Comparison of ENCODE assay signal across 13 cellular contexts in the genomic region with DNA sequence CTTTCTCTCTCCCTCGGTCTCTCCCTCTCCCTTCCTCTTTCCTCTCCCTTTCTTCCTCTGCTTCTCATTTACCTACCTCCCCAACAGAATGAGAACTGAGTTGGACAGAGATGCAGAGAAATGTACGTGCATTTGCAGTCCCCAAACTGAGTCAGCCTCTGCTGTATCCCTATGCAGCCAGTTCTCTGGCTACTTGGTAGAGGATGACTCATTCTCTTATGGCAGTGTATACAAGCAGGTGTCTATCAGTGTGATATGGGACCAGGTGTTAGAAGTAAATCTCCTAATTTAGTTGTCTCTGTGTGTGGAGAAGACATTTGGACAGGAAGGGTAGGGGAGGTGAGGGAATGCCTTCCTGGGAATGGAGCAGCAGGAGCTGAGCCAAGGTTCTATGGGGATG.
"Had no signal": no experiment of that assay in that cellular context is flagged by ENCODE, and none has a peak within 500 bp of the region (broad histone marks: within the 10 kb centered on the region; RNA-seq: fewer than 3 reads in every experiment).

No MANE protein-coding gene starts in this region.

- H3K9me3 Mint-ChIP-seq: activated T-helper 2 cell treated with anti-CD3 and anti-CD28 coated beads, Interferon-gamma antibody, Interleukin-2, Interleukin-4, amounts not matched to agents 10 μg/mL and 5 μg/mL and 100 μg/mL, durations not matched to agents 14 hours and 24 hours and 36 hours; naive B cell; T-helper 2 cell treated with Interferon-gamma antibody and Interleukin-4, amounts not matched to agents 5 μg/mL and 100 μg/mL, for 36 hours had no signal

- H3K27me3 ChIP-seq: brain microvascular endothelial cell, gastrocnemius medialis, tibial artery, vagina had no signal

- H3K9me3 ChIP-seq: gastrocnemius medialis, tibial artery, vagina had no signal

- H3K79me2 ChIP-seq: parathyroid adenoma had no signal

- H3K27ac ChIP-seq: brain microvascular endothelial cell, gastrocnemius medialis, parathyroid adenoma, skin epidermis, tibial artery, vagina had no signal

- H3K4me1 ChIP-seq: gastrocnemius medialis, parathyroid adenoma, vagina had no signal

- H3K4me3 Mint-ChIP-seq: activated naive CD4-positive, alpha-beta T cell treated with anti-CD3 and anti-CD28 coated beads, Interleukin-2, amount 50 U/mL, for 24 hours; naive B cell; T-helper 2 cell treated with Interferon-gamma antibody and Interleukin-4, amounts not matched to agents 5 μg/mL and 100 μg/mL, for 36 hours had no signal

- ATAC-seq: activated CD4-positive, CD25-positive, alpha-beta regulatory T cell treated with anti-CD3 and anti-CD28 coated beads, Interleukin-2, amount 50 U/mL, for 24 hours; gastrocnemius medialis had no signal

- H3K27me3 Mint-ChIP-seq: activated naive CD4-positive, alpha-beta T cell treated with anti-CD3 and anti-CD28 coated beads, Interleukin-2, amount 50 U/mL, for 24 hours; naive B cell had no signal

- H3K4me1 Mint-ChIP-seq: activated naive CD4-positive, alpha-beta T cell treated with anti-CD3 and anti-CD28 coated beads, Interleukin-2, amount 50 U/mL, for 24 hours; naive B cell had no signal

- H3K4me3 ChIP-seq: gastrocnemius medialis, skin epidermis, tibial artery, vagina had no signal

- DNase-seq: amygdala, brain microvascular endothelial cell, gastrocnemius medialis, naive B cell, retina, tibial artery had no signal

- H3K36me3 Mint-ChIP-seq: activated naive CD4-positive, alpha-beta T cell treated with anti-CD3 and anti-CD28 coated beads, Interleukin-2, amount 50 U/mL, for 24 hours; naive B cell had no signal

- H2AFZ ChIP-seq: parathyroid adenoma had no signal

- H3K9ac ChIP-seq: parathyroid adenoma had no signal

- H3K27ac Mint-ChIP-seq: activated naive CD4-positive, alpha-beta T cell treated with anti-CD3 and anti-CD28 coated beads, Interleukin-2, amount 50 U/mL, for 24 hours; activated T-helper 2 cell treated with anti-CD3 and anti-CD28 coated beads, Interferon-gamma antibody, Interleukin-2, Interleukin-4, amounts not matched to agents 10 μg/mL and 5 μg/mL and 100 μg/mL, durations not matched to agents 14 hours and 24 hours and 36 hours; naive B cell; T-helper 2 cell treated with Interferon-gamma antibody and Interleukin-4, amounts not matched to agents 5 μg/mL and 100 μg/mL, for 36 hours had no signal

- H3K36me3 ChIP-seq: brain microvascular endothelial cell, gastrocnemius medialis, tibial artery, vagina had no signal
